ENCODE assay signal across 8 cellular contexts in the genomic region with DNA sequence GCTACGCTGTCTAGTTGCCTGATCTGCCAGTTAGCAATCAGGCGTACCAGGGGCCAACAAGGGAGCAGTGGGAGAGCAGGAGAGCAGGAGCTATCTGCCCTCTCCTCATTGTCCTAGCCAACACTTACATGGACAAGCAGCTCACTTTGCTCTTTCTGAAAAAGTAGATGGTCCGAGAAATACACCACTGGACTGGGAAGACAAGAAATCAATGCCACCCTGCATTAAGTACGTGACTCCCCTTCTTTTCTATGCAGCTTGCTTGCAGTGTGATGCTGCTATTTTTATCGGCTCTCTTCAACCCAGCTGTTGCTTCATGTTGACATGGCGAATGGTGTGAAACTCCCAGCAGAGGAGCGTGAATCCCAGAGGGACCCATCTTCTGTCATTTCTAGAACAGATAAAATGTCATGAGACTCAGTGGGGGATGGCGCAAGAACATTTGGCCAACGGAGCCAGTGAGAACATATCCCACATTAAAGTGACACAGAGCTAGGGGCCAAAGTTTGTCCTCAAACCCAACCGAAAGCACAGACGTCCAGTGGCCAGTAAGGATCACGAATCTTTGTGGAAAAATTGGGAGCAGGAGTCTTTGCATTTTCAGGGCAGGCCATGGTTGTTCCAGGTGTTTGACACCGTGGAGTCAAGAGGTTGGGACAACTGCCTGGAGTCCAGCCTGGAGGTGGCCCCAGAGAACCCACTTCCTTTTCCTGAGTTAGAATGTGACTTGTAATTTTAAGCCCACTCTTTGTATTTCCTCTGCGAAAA. TPM values are rescaled to one million over a fixed set of nuclear protein-coding genes. Genes with fewer than 3 reads are reported as not detected.
A peak's percentile ranks its signal among the peaks of the same experiment; 100 is the strongest.
DNase-seq lines count a peak whose midpoint lies in the region; ATAC-seq and TF ChIP-seq lines count a peak whose summit lies in the region.

No MANE protein-coding gene starts in this region.

- in situ Hi-C loops in mammary epithelial cell (cut with MboI; ENCODE audit: low sequenced_read_pairs in 2 of 2): no loop called here

- H3K27ac ChIP-seq in mammary epithelial cell (ENCODE audit: insufficient read depth, low read depth, low read length) (no peak overlapping the region), tibial artery (peak overlapping the region; percentile 34 to 52)

- dilution Hi-C loops in mammary epithelial cell (cut with HindIII; ENCODE audit: low sequenced_read_pairs): no loop called here

- DNase-seq in mammary epithelial cell (no peak), MCF 10A (ENCODE audit: unreplicated experiment) (no peak), choroid plexus epithelial cell (ENCODE audit: low read depth) (peak; percentile 60), tibial artery (no peak), NCI-H69 (lab: John Stamatoyannopoulos, UW) (no peak), dedifferentiated amniotic fluid mesenchymal stem cell (ENCODE audit: extremely low spot score) (no peak), T-helper 9 cell (no peak)

- no peak overlapping the region for H3K27ac Mint-ChIP-seq in MCF 10A (ENCODE audit: low read depth, unreplicated experiment)

- H4K20me1 ChIP-seq in mammary epithelial cell (ENCODE audit: insufficient read depth, low read length): no peaks in the 10 kb centered on the region

- H3K9me3 ChIP-seq in mammary epithelial cell (replicated peaks; ENCODE audit: insufficient read depth, low read length) (no peaks in the 10 kb centered on the region), tibial artery (no peaks in the 10 kb centered on the region)

- H3K4me3 ChIP-seq in mammary epithelial cell (replicated peaks in 1 of 3; ENCODE audit: insufficient read depth in 1 of 3, low read depth in 2 of 3, low read length in 3 of 3) (no peak overlapping the region), choroid plexus epithelial cell (ENCODE audit: low read depth, low read length) (no peak overlapping the region), tibial artery (peak overlapping the region in 1 of 2 donors; percentile 16)

- H3K4me1 ChIP-seq in mammary epithelial cell (ENCODE audit: insufficient read depth, low read length) (peaks cover 7% of the 10 kb centered on the region), tibial artery (peaks cover 5 to 35% (median 25%) of the 10 kb centered on the region in 4 donors)

- POLR2A ChIA-PET in MCF 10A (lab: Yijun Ruan, JAX): interaction anchor here (0.6 to 1.2 kb wide), 3 partner anchors 25 to 94 kb away, joined by 3 to 4 read pairs (median 4); no protein-coding TSS in a partner anchor

- H3K79me2 ChIP-seq in mammary epithelial cell (ENCODE audit: insufficient read depth, low read length): no peaks in the 10 kb centered on the region

- H3K9ac ChIP-seq in mammary epithelial cell (ENCODE audit: insufficient read depth, low read length): no peak overlapping the region

- no peaks in the 10 kb centered on the region for H3K27me3 Mint-ChIP-seq in MCF 10A (ENCODE audit: insufficient read depth, unreplicated experiment)

- 90% methylated on average over 10 of the region's 14 CpGs for WGBS in mammary epithelial cell (ENCODE audit: low coverage, missing lambda C conversion rate)

- intact Hi-C loops in mammary epithelial cell (cut with micrococcal nuclease) (loop anchor here (5.0 kb wide), 1 partner anchor 105 kb away; no protein-coding TSS in a partner anchor), MCF 10A (cut with micrococcal nuclease) (no loop called here), tibial artery (cut with DNase I; ENCODE audit: low total_unique reads) (no loop called here)

- peak; percentile 54 for ATAC-seq in HG03108 (IDR thresholded peaks at IDR 0.05; ENCODE audit: unreplicated experiment)

- H3K4me1 Mint-ChIP-seq in MCF 10A (ENCODE audit: insufficient read depth, unreplicated experiment): peaks cover 7% of the 10 kb centered on the region

- H3K9me3 Mint-ChIP-seq in MCF 10A (ENCODE audit: unreplicated experiment): no peaks in the 10 kb centered on the region

- peak overlapping the region; percentile 7 for H2AFZ ChIP-seq in mammary epithelial cell (ENCODE audit: low read depth, low read length)

- TF ChIP-seq CTCF in mammary epithelial cell (conservative IDR thresholded peaks at IDR 0.05 in 1 of 2, IDR thresholded peaks at IDR 0.05 in 1 of 2; ENCODE audit: extremely low read depth in 1 of 2, insufficient read depth in 1 of 2, low read depth in 1 of 2, low read length in 2 of 2) (no peak), MCF 10A (IDR thresholded peaks at IDR 0.05; ENCODE audit: unreplicated experiment) (no peak), choroid plexus epithelial cell (conservative IDR thresholded peaks at IDR 0.05; ENCODE audit: low read depth, low read length) (no peak), tibial artery (IDR thresholded peaks at IDR 0.05) (no peak)

- no TSS peak for BruUV-seq in mammary epithelial cell (replicated peaks; lab: Mats Ljungman, UMichigan)
- no TSS peak for BruUV-seq in MCF 10A (replicated peaks; lab: Mats Ljungman, UMichigan)

- CTCF ChIA-PET in mammary epithelial cell (lab: Charles Lee; ENCODE audit: low non-redundant PET) (no interaction called here), MCF 10A (lab: Yijun Ruan, JAX) (interaction anchor here (0.6 to 1.1 kb wide), 3 partner anchors 13 to 93 kb away, joined by 3 read pairs; no protein-coding TSS in a partner anchor)

- no peaks in the 10 kb centered on the region for H3K27me3 ChIP-seq in mammary epithelial cell (ENCODE audit: insufficient read depth, low read length)
- no peaks in the 10 kb centered on the region for H3K27me3 ChIP-seq in tibial artery

- no peaks in the 10 kb centered on the region for H3K36me3 Mint-ChIP-seq in MCF 10A (ENCODE audit: insufficient read depth, unreplicated experiment)

- H3K4me3 Mint-ChIP-seq in MCF 10A (ENCODE audit: unreplicated experiment): no peak overlapping the region

- H3K36me3 ChIP-seq in mammary epithelial cell (ENCODE audit: insufficient read depth, low read length) (no peaks in the 10 kb centered on the region), tibial artery (no peaks in the 10 kb centered on the region)

- H3K4me2 ChIP-seq in mammary epithelial cell (ENCODE audit: insufficient read depth, low read depth, low read length): no peak overlapping the region

RNA-seq across cellular contexts. Expression of gene MEF2A, which starts 53.7 kb away (rescaled TPM):
- total RNA-seq in mammary epithelial cell (10 to 100 TPM; 39.8 to 46.0 TPM), MCF 10A (2022) (52.9 and 55.2 TPM in 2 replicates)
- polyA plus RNA-seq in mammary epithelial cell: 19.0 TPM
- polyA minus RNA-seq in mammary epithelial cell: 26.4 TPM
